14 cellular contexts compared by ENCODE assay signal in genomic region chr7:105766421-105767191, GRCh38.
DNase-seq lines count a peak whose midpoint lies in the region; ATAC-seq and TF ChIP-seq lines count a peak whose summit lies in the region.
"Had no signal": no experiment of that assay in that cellular context is flagged by ENCODE, and none has a peak within 500 bp of the region (broad histone marks: within the 10 kb centered on the region; RNA-seq: fewer than 3 reads in every experiment).

No MANE protein-coding gene starts in this region.

- intact Hi-C loops in activated naive CD4-positive, alpha-beta T cell treated with anti-CD3 and anti-CD28 coated beads for 36 hours (cut with micrococcal nuclease): loop anchor here (1.0 kb wide), 3 partner anchors 43 to 124 kb away; partner anchors contain the start of gene ATXN7L1
- intact Hi-C loops in Right ventricle myocardium superior (cut with DNase I): loop anchor here (10.0 kb wide), 1 partner anchor 248 kb away; no protein-coding TSS in a partner anchor

- H3K4me2 ChIP-seq in smooth muscle cell: peak overlapping the region; percentile 62

- H3K9me3 Mint-ChIP-seq in activated naive CD4-positive, alpha-beta T cell treated with anti-CD3 and anti-CD28 coated beads for 36 hours: no peaks in the 10 kb centered on the region
- H3K9me3 Mint-ChIP-seq in activated T-cell treated with anti-CD3 and anti-CD28 coated beads, Interleukin-2, amount 50 U/mL, for 72 hours: no peaks in the 10 kb centered on the region

- peak overlapping the region; percentile 6 for H3K27ac Mint-ChIP-seq in activated naive CD4-positive, alpha-beta T cell treated with anti-CD3 and anti-CD28 coated beads for 36 hours
- no peak overlapping the region for H3K27ac Mint-ChIP-seq in activated T-cell treated with anti-CD3 and anti-CD28 coated beads, Interleukin-2, amount 50 U/mL, for 72 hours

- H3K4me3 Mint-ChIP-seq in activated naive CD4-positive, alpha-beta T cell treated with anti-CD3 and anti-CD28 coated beads for 36 hours: no peak overlapping the region
- H3K4me3 Mint-ChIP-seq in activated T-cell treated with anti-CD3 and anti-CD28 coated beads, Interleukin-2, amount 50 U/mL, for 72 hours: peak overlapping the region; percentile 46 to 66

- H3K4me1 Mint-ChIP-seq in activated naive CD4-positive, alpha-beta T cell treated with anti-CD3 and anti-CD28 coated beads for 36 hours (ENCODE audit: low read depth): peaks cover 30% of the 10 kb centered on the region
- peaks cover 44% of the 10 kb centered on the region for H3K4me1 Mint-ChIP-seq in activated T-cell treated with anti-CD3 and anti-CD28 coated beads, Interleukin-2, amount 50 U/mL, for 72 hours (ENCODE audit: low read depth)

- CTCF ChIA-PET in activated naive CD4-positive, alpha-beta T cell treated with anti-CD3 and anti-CD28 coated beads for 36 hours (lab: Charles Lee): interaction anchor here (0.6 to 2.8 kb wide), 10 partner anchors 33 to 387 kb away, joined by 3 to 12 read pairs (median 4); partner anchors contain the start of gene ATXN7L1

- DNase-seq in activated naive CD4-positive, alpha-beta T cell treated with anti-CD3 and anti-CD28 coated beads for 36 hours: peak; percentile 54
- DNase-seq in activated naive CD4-positive, alpha-beta T cell (lab: John Stamatoyannopoulos, UW): no peak
- DNase-seq in activated T-cell treated with anti-CD3 and anti-CD28 coated beads, Interleukin-2, amount 50 U/mL, for 72 hours: peak; percentile 31 to 35
- DNase-seq in smooth muscle cell (lab: John Stamatoyannopoulos, UW; ENCODE audit: unreplicated experiment): no peak
- DNase-seq in Right ventricle myocardium superior: no peak
- DNase-seq: H7, mucosa of descending colon, NCI-H2081 treated with DMSO at 0.1 percent for 48 hours, upper lobe of left lung had no signal

- peak overlapping the region; percentile 18 for H3K9ac ChIP-seq in smooth muscle cell (ENCODE audit: low read depth)

- no peak for TF ChIP-seq CTCF in smooth muscle cell (IDR thresholded peaks at IDR 0.05; ENCODE audit: borderline replicate concordance, insufficient read depth, poor library complexity, severe bottlenecking)

- no peak overlapping the region for H3K4me3 ChIP-seq in smooth muscle cell
- H3K4me3 ChIP-seq: mucosa of descending colon, SK-N-MC, upper lobe of left lung had no signal

- ATAC-seq in GM21723 (IDR thresholded peaks at IDR 0.05; ENCODE audit: unreplicated experiment) (peak; percentile 54), GM19455 (IDR thresholded peaks at IDR 0.05; ENCODE audit: unreplicated experiment) (no peak), Right ventricle myocardium superior (ENCODE audit: poor library complexity) (no peak), GM18520 (IDR thresholded peaks at IDR 0.05; ENCODE audit: unreplicated experiment) (no peak)
- peak; percentile 76 to 78 for ATAC-seq in activated T-cell treated with anti-CD3 and anti-CD28 coated beads, Interleukin-2, amount 50 U/mL, for 72 hours (replicated peaks in 1 of 2)
- ATAC-seq: mucosa of descending colon had no signal

- H3K27me3 ChIP-seq in smooth muscle cell (ENCODE audit: low read depth): no peaks in the 10 kb centered on the region
- H3K27me3 ChIP-seq: upper lobe of left lung had no signal

- whole genome bisulfite sequencing in smooth muscle cell (ENCODE audit: low lambda C conversion rate): 50% methylated on average over 15 of the region's 15 CpGs

- no peaks in the 10 kb centered on the region for H3K27me3 Mint-ChIP-seq in activated naive CD4-positive, alpha-beta T cell treated with anti-CD3 and anti-CD28 coated beads for 36 hours (ENCODE audit: low read depth)
- H3K27me3 Mint-ChIP-seq in activated T-cell treated with anti-CD3 and anti-CD28 coated beads, Interleukin-2, amount 50 U/mL, for 72 hours (ENCODE audit: low read depth): peaks cover 2% of the 10 kb centered on the region

- H3K36me3 ChIP-seq in smooth muscle cell (ENCODE audit: low read depth): no peaks in the 10 kb centered on the region
- H3K36me3 ChIP-seq: upper lobe of left lung had no signal

- H3K4me1 ChIP-seq in smooth muscle cell (ENCODE audit: low read depth): no peaks in the 10 kb centered on the region

- no peaks in the 10 kb centered on the region for H3K79me2 ChIP-seq in smooth muscle cell (ENCODE audit: low read depth)

- peaks cover 3% of the 10 kb centered on the region for H3F3A ChIP-seq in smooth muscle cell (ENCODE audit: low read depth)

- H3K36me3 Mint-ChIP-seq in activated naive CD4-positive, alpha-beta T cell treated with anti-CD3 and anti-CD28 coated beads for 36 hours (ENCODE audit: low read depth): peaks cover under 1% of the 10 kb centered on the region
- peaks cover 0 to under 1% of the 10 kb centered on the region in 2 donors for H3K36me3 Mint-ChIP-seq in activated T-cell treated with anti-CD3 and anti-CD28 coated beads, Interleukin-2, amount 50 U/mL, for 72 hours (ENCODE audit: insufficient read depth in 2 of 2)

- H2AFZ ChIP-seq in smooth muscle cell (ENCODE audit: low read depth): no peak overlapping the region

- peaks cover 11% of the 10 kb centered on the region for H4K20me1 ChIP-seq in smooth muscle cell (ENCODE audit: low read depth)

- H3K27ac ChIP-seq in smooth muscle cell (ENCODE audit: low read depth): peak overlapping the region; percentile 37
- H3K27ac ChIP-seq: SK-N-MC, upper lobe of left lung, VCaP had no signal

- H3K9me3 ChIP-seq in smooth muscle cell (replicated peaks; ENCODE audit: low read depth): no peaks in the 10 kb centered on the region
- H3K9me3 ChIP-seq: mucosa of descending colon, upper lobe of left lung had no signal

Comparison
In these comparisons a context has a peak if more than half of its experiments do, and no peak if none do; other contexts are left out.
1. DNase-seq: peak in activated naive CD4-positive, alpha-beta T cell treated with anti-CD3 and anti-CD28 coated beads for 36 hours (single experiment) and activated T-cell treated with anti-CD3 and anti-CD28 coated beads, Interleukin-2, amount 50 U/mL, for 72 hours (2 of 2); none in activated naive CD4-positive, alpha-beta T cell (0 of 4), smooth muscle cell (single experiment) and Right ventricle myocardium superior (single experiment).
2. ATAC-seq: peak in GM21723 (single experiment) and activated T-cell treated with anti-CD3 and anti-CD28 coated beads, Interleukin-2, amount 50 U/mL, for 72 hours (2 of 2); none in GM19455 (single experiment), Right ventricle myocardium superior (single experiment) and GM18520 (single experiment).